Comparison of ENCODE assay signal across 15 cellular contexts in genomic region chr6:16470502-16471221, GRCh38.
DNase-seq lines count a peak whose midpoint lies in the region; ATAC-seq and TF ChIP-seq lines count a peak whose summit lies in the region.
"Had no signal": no experiment of that assay in that cellular context is flagged by ENCODE, and none has a peak within 500 bp of the region (broad histone marks: within the 10 kb centered on the region; RNA-seq: fewer than 3 reads in every experiment).

No MANE protein-coding gene starts in this region.

- peaks cover 4% of the 10 kb centered on the region for H3K9me3 Mint-ChIP-seq in T-helper 1 cell treated with Interleukin-12 subunit alpha and Interleukin-12 subunit beta and Interleukin-4 antibody, amounts not matched to agents 30 μg/mL and 1 μg/mL, for 36 hours

- H3K4me1 ChIP-seq in prostate gland (replicated peaks): no peaks in the 10 kb centered on the region

- intact Hi-C loops in prostate gland (cut with DNase I): no loop called here

- no peak for ATAC-seq in T-helper 17 cell
- no peak for ATAC-seq in HG03039 (IDR thresholded peaks at IDR 0.05; ENCODE audit: unreplicated experiment)
- ATAC-seq: HepG2 had no signal

- 74% methylated on average over 2 of the region's 2 CpGs for WGBS in prostate gland

- peaks cover 58% of the 10 kb centered on the region for H3K4me1 Mint-ChIP-seq in T-helper 1 cell treated with Interleukin-12 subunit alpha and Interleukin-12 subunit beta and Interleukin-4 antibody, amounts not matched to agents 30 μg/mL and 1 μg/mL, for 36 hours (ENCODE audit: low read depth)
- H3K4me1 Mint-ChIP-seq in T-helper 17 cell: peaks cover 42% of the 10 kb centered on the region

- H3K36me3 Mint-ChIP-seq in T-helper 1 cell treated with Interleukin-12 subunit alpha and Interleukin-12 subunit beta and Interleukin-4 antibody, amounts not matched to agents 30 μg/mL and 1 μg/mL, for 36 hours (ENCODE audit: low read depth): peaks cover 28% of the 10 kb centered on the region
- peaks cover 7% of the 10 kb centered on the region for H3K36me3 Mint-ChIP-seq in T-helper 17 cell (ENCODE audit: low read depth)

- DNase-seq in T-helper 1 cell (no peak), DMS 273 treated with DMSO at 0.1 percent for 48 hours (lab: John Stamatoyannopoulos, UW) (peak; percentile 57), T-helper 17 cell (no peak), fibroblast of villous mesenchyme (ENCODE audit: low read depth) (peak; percentile 24), prostate gland (ENCODE audit: low spot score) (no peak), SIG-M5 treated with dmso at 0.1 percent for 504 hours (lab: John Stamatoyannopoulos, UW; ENCODE audit: unreplicated experiment) (no peak)
- DNase-seq: activated CD8-positive, alpha-beta memory T cell treated with anti-CD3 and anti-CD28 coated beads for 24 hours; effector CD8-positive, alpha-beta T cell; NCI-H226; stimulated activated CD4-positive, alpha-beta T cell treated with anti-CD3 and anti-CD28 coated beads, Interleukin-2, amount 100 ng/mL, for 48 hours had no signal

- H3K27me3 Mint-ChIP-seq in T-helper 1 cell treated with Interleukin-12 subunit alpha and Interleukin-12 subunit beta and Interleukin-4 antibody, amounts not matched to agents 30 μg/mL and 1 μg/mL, for 36 hours (ENCODE audit: low read depth): no peaks in the 10 kb centered on the region
- H3K27me3 Mint-ChIP-seq in T-helper 17 cell: no peaks in the 10 kb centered on the region

- H3K27ac ChIP-seq in prostate gland: no peak overlapping the region
- H3K27ac ChIP-seq: hepatocyte, SJSA1 had no signal

- TF ChIP-seq CTCF in fibroblast of villous mesenchyme (IDR thresholded peaks at IDR 0.05; ENCODE audit: insufficient read depth, low read depth, low read length): no peak
- TF ChIP-seq CTCF in prostate gland (IDR thresholded peaks at IDR 0.05): no peak

- H3K27me3 ChIP-seq in prostate gland (replicated peaks; ENCODE audit: insufficient read depth): no peaks in the 10 kb centered on the region
- H3K27me3 ChIP-seq: hepatocyte, SJSA1 had no signal

- peak overlapping the region; percentile 36 for H3K4me3 Mint-ChIP-seq in T-helper 1 cell treated with Interleukin-12 subunit alpha and Interleukin-12 subunit beta and Interleukin-4 antibody, amounts not matched to agents 30 μg/mL and 1 μg/mL, for 36 hours
- peak overlapping the region; percentile 46 for H3K4me3 Mint-ChIP-seq in T-helper 17 cell

- no peak for TF ChIP-seq POLR2A in prostate gland (IDR thresholded peaks at IDR 0.05)

- H3K9me3 ChIP-seq in T-helper 17 cell (ENCODE audit: control insufficient read depth, low read length, poor library complexity, severe bottlenecking): no peaks in the 10 kb centered on the region
- no peaks in the 10 kb centered on the region for H3K9me3 ChIP-seq in prostate gland
- H3K9me3 ChIP-seq: SJSA1 had no signal

- peak overlapping the region; percentile 58 for H3K27ac Mint-ChIP-seq in T-helper 1 cell treated with Interleukin-12 subunit alpha and Interleukin-12 subunit beta and Interleukin-4 antibody, amounts not matched to agents 30 μg/mL and 1 μg/mL, for 36 hours
- peak overlapping the region; percentile 95 for H3K27ac Mint-ChIP-seq in T-helper 17 cell

- H3K4me3 ChIP-seq in fibroblast of villous mesenchyme (ENCODE audit: low read depth, low read length) (no peak overlapping the region), prostate gland (no peak overlapping the region)
- H3K4me3 ChIP-seq: hepatocyte, SJSA1 had no signal

- H3K36me3 ChIP-seq in prostate gland: no peaks in the 10 kb centered on the region

Comparison
In these comparisons a context has a peak if more than half of its experiments do, and no peak if none do; other contexts are left out.
1. DNase-seq: peak in DMS 273 treated with DMSO at 0.1 percent for 48 hours (single experiment) and fibroblast of villous mesenchyme (single experiment); none in T-helper 1 cell (0 of 5), T-helper 17 cell (0 of 3), prostate gland (single experiment) and SIG-M5 treated with dmso at 0.1 percent for 504 hours (single experiment).